ENCODE assay signal across 6 cellular contexts in the genomic region with DNA sequence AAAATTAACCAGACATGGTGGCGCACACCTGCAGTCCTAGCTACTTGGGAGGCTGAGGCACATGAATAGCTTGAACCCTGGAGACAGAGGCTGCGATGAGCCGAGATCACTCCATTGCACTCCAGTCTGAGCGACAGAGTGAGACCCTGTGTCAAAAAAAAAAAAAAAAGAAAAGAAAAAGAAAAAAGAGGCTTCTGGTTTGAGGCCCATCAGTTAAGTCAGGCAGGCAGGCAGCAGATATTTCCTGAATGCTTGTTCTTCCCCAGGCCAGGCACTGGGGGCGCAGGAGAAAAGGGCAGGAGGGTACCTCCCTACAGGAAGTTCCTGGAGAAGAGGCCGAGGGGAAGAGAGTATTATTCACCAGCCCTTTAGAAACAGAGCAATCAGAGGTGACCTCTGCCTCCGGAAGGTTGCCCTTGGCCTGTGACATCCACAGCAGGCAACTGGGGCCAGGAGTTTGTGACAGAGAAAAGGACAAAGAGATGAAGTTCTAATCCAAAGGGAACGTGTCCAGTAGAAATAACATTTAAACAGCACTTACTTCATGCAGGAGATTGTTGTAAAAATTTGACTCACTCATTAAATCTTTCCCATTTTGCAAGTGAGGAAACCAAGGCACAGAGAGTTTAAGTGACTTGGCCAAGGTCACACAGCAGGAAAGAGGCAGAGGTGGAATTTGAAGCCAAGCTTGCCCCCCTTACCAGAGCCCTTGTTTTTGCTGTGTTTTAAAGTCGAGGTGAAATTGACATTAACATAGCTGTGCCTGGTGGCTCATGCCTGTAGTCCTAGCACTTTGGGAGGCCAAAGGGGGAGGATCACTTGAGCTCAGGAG. TPM values are rescaled to one million over a fixed set of nuclear protein-coding genes. Genes with fewer than 3 reads are reported as not detected.
A peak's percentile ranks its signal among the peaks of the same experiment; 100 is the strongest.
DNase-seq lines count a peak whose midpoint lies in the region; ATAC-seq and TF ChIP-seq lines count a peak whose summit lies in the region.

No MANE protein-coding gene starts in this region.

- CTCF ChIA-PET in Panc1 (lab: Charles Lee) = interaction anchor here (0.6 kb wide), 1 partner anchor 62 kb away, joined by 16 read pairs; no protein-coding TSS in a partner anchor

- TF ChIP-seq EP300 in sigmoid colon (IDR thresholded peaks at IDR 0.05) = no peak

- BruUV-seq in Panc1 (replicated peaks; lab: Mats Ljungman, UMichigan) = no TSS peak

- in situ Hi-C loops in Panc1 (cut with HindIII; ENCODE audit: low pct_unique_long_range_greater_than_20kb, low sequenced_read_pairs) = no loop called here

- H3K9me3 ChIP-seq in Panc1 (ENCODE audit: control insufficient read depth, insufficient read depth, low read depth, low read length) (no peaks in the 10 kb centered on the region), cardiac muscle cell (ENCODE audit: low read depth) (no peaks in the 10 kb centered on the region), sigmoid colon (no peaks in the 10 kb centered on the region)

- DNase-seq in GM20000 (ENCODE audit: low spot score) (peak; percentile 37), Panc1 (ENCODE audit: low read depth, low spot score) (no peak), cardiac muscle cell (ENCODE audit: low read depth in 1 of 2, low spot score in 1 of 2) (peak; percentile 65 to 80), NCI-H1105 (lab: John Stamatoyannopoulos, UW) (no peak), sigmoid colon (no peak)

- H3K4me3 ChIP-seq in Panc1 (ENCODE audit: low read depth in 2 of 2, low read length in 2 of 2) (no peak overlapping the region), cardiac muscle cell (no peak overlapping the region), sigmoid colon (no peak overlapping the region)

- POLR2A ChIA-PET in Panc1 (lab: Charles Lee) = no interaction called here

- WGBS in sigmoid colon, 2 donors = 56 to 63% methylated on average over 9 of the region's 9 CpGs

- H3K36me3 ChIP-seq in Panc1 (ENCODE audit: control insufficient read depth, insufficient read depth, low read length) (no peaks in the 10 kb centered on the region), cardiac muscle cell (no peaks in the 10 kb centered on the region), sigmoid colon (no peaks in the 10 kb centered on the region)

- peaks cover 3% of the 10 kb centered on the region; the same call in 1 of the 2 replicates for H3K4me1 ChIP-seq in Panc1 (ENCODE audit: control insufficient read depth, insufficient read depth, low read length)
- no peaks in the 10 kb centered on the region for H3K4me1 ChIP-seq in cardiac muscle cell (ENCODE audit: low read depth)
- no peaks in the 10 kb centered on the region for H3K4me1 ChIP-seq in sigmoid colon

- ATAC-seq in Panc1 (peak; percentile 86), GM21529 (IDR thresholded peaks at IDR 0.05; ENCODE audit: unreplicated experiment) (no peak)

- H3K27ac ChIP-seq in Panc1 (ENCODE audit: low read length) (peak overlapping the region; percentile 49; the same call in 1 of the 2 replicates), cardiac muscle cell (no peak overlapping the region), sigmoid colon (peak overlapping the region in 1 of 4 donors; percentile 11)

- intact Hi-C loops in Panc1 (cut with micrococcal nuclease; ENCODE audit: unreplicated experiment) (no loop called here), sigmoid colon (cut with DNase I) (no loop called here)

- H3K27me3 ChIP-seq in Panc1 (ENCODE audit: control insufficient read depth, insufficient read depth, low read length) (no peaks in the 10 kb centered on the region), cardiac muscle cell (no peaks in the 10 kb centered on the region), sigmoid colon (peaks cover 0 to 5% (median 0%) of the 10 kb centered on the region in 3 donors)

- TF ChIP-seq CTCF in GM20000 (IDR thresholded peaks at IDR 0.05; ENCODE audit: extremely low read depth, missing control alignments) (no peak), Panc1 (IDR thresholded peaks at IDR 0.05) (peak; percentile 74), cardiac muscle cell (IDR thresholded peaks at IDR 0.05; ENCODE audit: low read depth, low read length) (peak; percentile 69), sigmoid colon (IDR thresholded peaks at IDR 0.05) (peak in 1 of 4 experiments; percentile 11)

- no peak for TF ChIP-seq POLR2A in sigmoid colon (IDR thresholded peaks at IDR 0.05)

RNA-seq across cellular contexts. Expression of gene RLN3, which starts 4.3 kb away (rescaled TPM):
- total RNA-seq in Panc1 (2021; ENCODE audit: unreplicated experiment) (not detected), cardiac muscle cell (not detected in 2 replicates), sigmoid colon (1 to 10 TPM in 1 of 4 donors, not detected in 3; 1.1 TPM)
- polyA plus RNA-seq in Panc1 (2012; ENCODE audit: insufficient read length) = not detected
- polyA plus RNA-seq in cardiac muscle cell (0.44 TPM in 1 of 2 replicates, not detected in the other), sigmoid colon (not detected)

RNA-seq across cellular contexts. Expression of gene IL27RA, which starts 7.9 kb away (rescaled TPM):
- total RNA-seq in Panc1 (2021; ENCODE audit: unreplicated experiment) (10.2 TPM), cardiac muscle cell (4.6 and 7.1 TPM in 2 replicates), sigmoid colon (1 to 10 TPM; 1.4 to 2.5 (median 1.5) TPM)
- polyA plus RNA-seq in Panc1 (2012; ENCODE audit: insufficient read length) = 10.8 TPM
- polyA plus RNA-seq in cardiac muscle cell (4.3 and 17.1 TPM in 2 replicates), sigmoid colon (10 to 100 TPM in 1 of 3 donors, 1 to 10 TPM in 1, under 1 TPM in 1; 0.60 to 10.3 (median 1.6) TPM)

RNA-seq across cellular contexts. Expression of gene RFX1, which starts 17.5 kb away (rescaled TPM):
- 15.2 TPM for total RNA-seq in Panc1 (2021; ENCODE audit: unreplicated experiment)
- 31.2 TPM for polyA plus RNA-seq in Panc1 (2012; ENCODE audit: insufficient read length)
- 8.9 TPM in 2 replicates for total RNA-seq in cardiac muscle cell
- 2.7 and 3.3 TPM in 2 replicates for polyA plus RNA-seq in cardiac muscle cell
- 1 to 10 TPM; 1.6 to 5.0 (median 1.9) TPM for total RNA-seq in sigmoid colon
- 1 to 10 TPM; 2.1 to 7.9 (median 3.0) TPM for polyA plus RNA-seq in sigmoid colon

RNA-seq across cellular contexts. Expression of gene PALM3, which starts 38.3 kb away (rescaled TPM):
- total RNA-seq in Panc1 (2021; ENCODE audit: unreplicated experiment) (0.54 TPM), cardiac muscle cell (0.25 and 0.30 TPM in 2 replicates), sigmoid colon (under 1 TPM in 2 of 4 donors, not detected in 2; 0.41 to 0.66 TPM)
- polyA plus RNA-seq in Panc1 (2012; ENCODE audit: insufficient read length) = 1.3 TPM
- polyA plus RNA-seq in cardiac muscle cell (0.10 and 1.0 TPM in 2 replicates), sigmoid colon (1 to 10 TPM in 1 of 3 donors, not detected in 2; 1.5 TPM)

RNA-seq across cellular contexts. Expression of gene MISP3, which starts 49.0 kb away (rescaled TPM):
- total RNA-seq in Panc1 (2021; ENCODE audit: unreplicated experiment) = 1.5 TPM
- polyA plus RNA-seq in Panc1 (2012; ENCODE audit: insufficient read length) = 2.9 TPM
- 16.0 and 19.4 TPM in 2 replicates for total RNA-seq in cardiac muscle cell
- polyA plus RNA-seq in cardiac muscle cell = 23.2 and 25.6 TPM in 2 replicates
- total RNA-seq in sigmoid colon = 1 to 10 TPM; 1.4 to 3.8 (median 1.7) TPM
- polyA plus RNA-seq in sigmoid colon = 10 to 100 TPM; 22.7 to 26.4 (median 25.2) TPM

Comparison
In these comparisons a context has a peak if more than half of its experiments do, and no peak if none do; other contexts are left out.
1. DNase-seq: peak in GM20000 (single experiment) and cardiac muscle cell (2 of 2); none in Panc1 (single experiment), NCI-H1105 (single experiment) and sigmoid colon (single experiment).